ENCODE assay signal across 8 cellular contexts in the genomic region with DNA sequence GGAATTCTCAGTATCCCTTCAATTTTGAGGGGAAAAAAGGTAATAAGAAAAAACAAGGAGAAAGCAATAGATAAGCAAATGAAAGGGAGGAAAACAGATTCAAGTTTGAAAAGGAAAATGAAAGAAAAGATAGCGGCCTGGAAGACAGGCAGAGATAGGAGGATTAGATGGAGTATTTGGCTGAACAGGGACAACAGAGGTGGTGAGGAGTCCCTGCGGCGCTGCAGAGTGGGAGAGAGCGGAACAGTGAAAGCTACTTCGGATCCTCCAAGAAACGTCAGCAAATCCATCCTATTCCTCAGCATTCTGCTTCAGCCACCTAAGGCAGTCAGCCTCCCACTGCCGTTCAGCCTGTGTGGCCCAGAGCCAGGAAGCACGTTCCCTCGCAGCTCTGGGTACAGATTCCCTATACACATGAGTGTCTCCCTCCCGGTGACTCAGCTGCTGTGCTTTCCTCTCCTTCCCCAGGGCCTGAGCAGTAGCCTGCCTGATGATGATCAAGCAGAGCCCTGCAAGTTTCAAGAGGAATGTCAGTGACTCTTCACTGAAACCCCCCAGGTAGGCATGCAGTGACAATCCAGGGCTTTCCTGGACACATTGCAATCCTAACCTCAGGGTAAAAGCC. TPM values are rescaled to one million over a fixed set of nuclear protein-coding genes. Genes with fewer than 3 reads are reported as not detected.
DNase-seq lines count a peak whose midpoint lies in the region; ATAC-seq, FAIRE-seq and TF ChIP-seq lines count a peak whose summit lies in the region.

No MANE protein-coding gene starts in this region.

- TF ChIP-seq POLR2A in A549 (IDR thresholded peaks at IDR 0.05; ENCODE audit: low read length) (no peak), uterus (IDR thresholded peaks at IDR 0.05) (no peak)

- intact Hi-C loops in uterus (cut with DNase I; ENCODE audit: low total_unique reads): no loop called here

- CTCF ChIA-PET in A549 (lab: Yijun Ruan, JAX): interaction anchor here (0.6 to 1.4 kb wide), 3 partner anchors 21 to 120 kb away, joined by 3 to 4 read pairs (median 3); no protein-coding TSS in a partner anchor

- TF ChIP-seq EP300 in A549 (IDR thresholded peaks at IDR 0.05): no peak

- POLR2A ChIA-PET in A549 (lab: Yijun Ruan, JAX): interaction anchor here (0.6 kb wide), 2 partner anchors 44 to 185 kb away, joined by 4 to 8 read pairs; no protein-coding TSS in a partner anchor

- WGBS in A549 (ENCODE audit: missing lambda C conversion rate): 17% methylated on average over 10 of the region's 10 CpGs
- 23% methylated on average over 10 of the region's 10 CpGs for WGBS in HUES64

- ATAC-seq in A549 (peak; percentile 93 to 97), HG03354 (IDR thresholded peaks at IDR 0.05; ENCODE audit: poor library complexity, severe bottlenecking, unreplicated experiment) (no peak), GM21576 (IDR thresholded peaks at IDR 0.05; ENCODE audit: unreplicated experiment) (no peak)

- peak overlapping the region; percentile 83 for H3K4me2 ChIP-seq in A549

- peak overlapping the region; percentile 0; the same call in 1 of the 2 replicates for H3K9ac ChIP-seq in HUES64 (ENCODE audit: low read depth, low read length)

- H3K27me3 ChIP-seq in HUES64 (ENCODE audit: insufficient read depth, low read length): no peaks in the 10 kb centered on the region
- no peaks in the 10 kb centered on the region for H3K27me3 ChIP-seq in uterus

- TF ChIP-seq CTCF in A549 (IDR thresholded peaks at IDR 0.05) (no peak), uterus (IDR thresholded peaks at IDR 0.05) (no peak)

- H3K9me3 ChIP-seq in A549: no peaks in the 10 kb centered on the region
- no peaks in the 10 kb centered on the region for H3K9me3 ChIP-seq in HUES64 (ENCODE audit: insufficient read depth, low read depth, low read length)
- no peaks in the 10 kb centered on the region for H3K9me3 ChIP-seq in uterus

- H3K4me1 ChIP-seq in A549 (peaks cover 38% of the 10 kb centered on the region), HUES64 (ENCODE audit: insufficient read depth, low read length) (peaks cover 19% of the 10 kb centered on the region), uterus (no peaks in the 10 kb centered on the region)

- H3K27ac ChIP-seq in A549 (peak overlapping the region; percentile 90 to 92), HUES64 (ENCODE audit: low read depth, low read length) (no peak overlapping the region), uterus (peak overlapping the region; percentile 3 to 22)

- peak; percentile 11 to 30; a peak in 3 of 5 replicates for TF ChIP-seq RAD21 in A549 (conservative IDR thresholded peaks at IDR 0.05 in 1 of 2, IDR thresholded peaks at IDR 0.05 in 1 of 2)

- H3K36me3 ChIP-seq in HUES64 (ENCODE audit: insufficient read depth, low read length): no peaks in the 10 kb centered on the region
- H3K36me3 ChIP-seq in uterus: no peaks in the 10 kb centered on the region

- peak; percentile 68 to 82 for DNase-seq in A549 (ENCODE audit: low read depth in 1 of 2, low spot score in 1 of 2)
- peak; percentile 30 for DNase-seq in brain pericyte (ENCODE audit: low read depth, low spot score)
- peak; percentile 53 for DNase-seq in left kidney (ENCODE audit: low read depth, low spot score)
- DNase-seq in uterus: peak; percentile 72
- DNase-seq in GM19238 (ENCODE audit: insufficient read length, low spot score): no peak

- peak overlapping the region; percentile 4; the same call in 1 of the 3 replicates for H3K4me3 ChIP-seq in A549
- H3K4me3 ChIP-seq in HUES64 (ENCODE audit: low read length): no peak overlapping the region
- H3K4me3 ChIP-seq in uterus: peak overlapping the region; percentile 3 to 28

- FAIRE-seq in A549 (lab: Jason Lieb, UNC): no peak

TF ChIP-seq in A549, 52 proteins besides CTCF, POLR2A, EP300 and RAD21 (continues in another document):
- no peak for TF ChIP-seq SREBF2 (IDR thresholded peaks at IDR 0.05)
- TF ChIP-seq CBX2 (IDR thresholded peaks at IDR 0.05; ENCODE audit: borderline replicate concordance, low read depth): no peak
- no peak for TF ChIP-seq CEBPB (IDR thresholded peaks at IDR 0.05)
- peak in 1 of 2 experiments; percentile 50; a peak in 1 of 5 replicates for TF ChIP-seq JUN (IDR thresholded peaks at IDR 0.05)
- no peak for TF ChIP-seq JUNB (IDR thresholded peaks at IDR 0.05)
- TF ChIP-seq NR3C1 (IDR thresholded peaks at IDR 0.05): no peak
- TF ChIP-seq PHF8 (IDR thresholded peaks at IDR 0.05; ENCODE audit: borderline replicate concordance, low read depth): no peak
- no peak for TF ChIP-seq CBX8 (IDR thresholded peaks at IDR 0.05)
- no peak for TF ChIP-seq SMC3 (IDR thresholded peaks at IDR 0.05)
- peak; percentile 28; the same call in 1 of the 2 replicates for TF ChIP-seq GATA3 (IDR thresholded peaks at IDR 0.05; ENCODE audit: borderline replicate concordance)
- TF ChIP-seq BHLHE40 (IDR thresholded peaks at IDR 0.05; ENCODE audit: low read depth, low read length): no peak
- TF ChIP-seq, protein P1, sequence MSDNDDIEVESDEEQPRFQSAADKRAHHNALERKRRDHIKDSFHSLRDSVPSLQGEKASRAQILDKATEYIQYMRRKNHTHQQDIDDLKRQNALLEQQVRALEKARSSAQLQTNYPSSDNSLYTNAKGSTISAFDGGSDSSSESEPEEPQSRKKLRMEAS (IDR thresholded peaks at IDR 0.05): peak; percentile 88
- no peak for TF ChIP-seq TFCP2L1 (CRISPR knock-in tag; IDR thresholded peaks at IDR 0.05)
- TF ChIP-seq, protein P2, sequence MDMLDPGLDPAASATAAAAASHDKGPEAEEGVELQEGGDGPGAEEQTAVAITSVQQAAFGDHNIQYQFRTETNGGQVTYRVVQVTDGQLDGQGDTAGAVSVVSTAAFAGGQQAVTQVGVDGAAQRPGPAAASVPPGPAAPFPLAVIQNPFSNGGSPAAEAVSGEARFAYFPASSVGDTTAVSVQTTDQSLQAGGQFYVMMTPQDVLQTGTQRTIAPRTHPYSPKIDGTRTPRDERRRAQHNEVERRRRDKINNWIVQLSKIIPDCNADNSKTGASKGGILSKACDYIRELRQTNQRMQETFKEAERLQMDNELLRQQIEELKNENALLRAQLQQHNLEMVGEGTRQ (IDR thresholded peaks at IDR 0.05): no peak
- no peak for TF ChIP-seq EHMT2 (IDR thresholded peaks at IDR 0.05; ENCODE audit: low read depth)
- TF ChIP-seq NFE2L2 (conservative IDR thresholded peaks at IDR 0.05; ENCODE audit: low read length): no peak
- no peak for TF ChIP-seq HEYL (CRISPR knock-in tag; IDR thresholded peaks at IDR 0.05)
- TF ChIP-seq ZC3H11A (IDR thresholded peaks at IDR 0.05): no peak
- TF ChIP-seq RCOR1 (IDR thresholded peaks at IDR 0.05; ENCODE audit: low read depth, low read length): no peak
- TF ChIP-seq ZFP36 (IDR thresholded peaks at IDR 0.05; ENCODE audit: borderline replicate concordance, partially characterized antibody): no peak
- no peak for TF ChIP-seq HOXA7 (CRISPR knock-in tag; IDR thresholded peaks at IDR 0.05)
- TF ChIP-seq ZNF302 (CRISPR knock-in tag; IDR thresholded peaks at IDR 0.05): no peak
- no peak for TF ChIP-seq ZSCAN20 (CRISPR knock-in tag; IDR thresholded peaks at IDR 0.05)
- TF ChIP-seq, protein P3, sequence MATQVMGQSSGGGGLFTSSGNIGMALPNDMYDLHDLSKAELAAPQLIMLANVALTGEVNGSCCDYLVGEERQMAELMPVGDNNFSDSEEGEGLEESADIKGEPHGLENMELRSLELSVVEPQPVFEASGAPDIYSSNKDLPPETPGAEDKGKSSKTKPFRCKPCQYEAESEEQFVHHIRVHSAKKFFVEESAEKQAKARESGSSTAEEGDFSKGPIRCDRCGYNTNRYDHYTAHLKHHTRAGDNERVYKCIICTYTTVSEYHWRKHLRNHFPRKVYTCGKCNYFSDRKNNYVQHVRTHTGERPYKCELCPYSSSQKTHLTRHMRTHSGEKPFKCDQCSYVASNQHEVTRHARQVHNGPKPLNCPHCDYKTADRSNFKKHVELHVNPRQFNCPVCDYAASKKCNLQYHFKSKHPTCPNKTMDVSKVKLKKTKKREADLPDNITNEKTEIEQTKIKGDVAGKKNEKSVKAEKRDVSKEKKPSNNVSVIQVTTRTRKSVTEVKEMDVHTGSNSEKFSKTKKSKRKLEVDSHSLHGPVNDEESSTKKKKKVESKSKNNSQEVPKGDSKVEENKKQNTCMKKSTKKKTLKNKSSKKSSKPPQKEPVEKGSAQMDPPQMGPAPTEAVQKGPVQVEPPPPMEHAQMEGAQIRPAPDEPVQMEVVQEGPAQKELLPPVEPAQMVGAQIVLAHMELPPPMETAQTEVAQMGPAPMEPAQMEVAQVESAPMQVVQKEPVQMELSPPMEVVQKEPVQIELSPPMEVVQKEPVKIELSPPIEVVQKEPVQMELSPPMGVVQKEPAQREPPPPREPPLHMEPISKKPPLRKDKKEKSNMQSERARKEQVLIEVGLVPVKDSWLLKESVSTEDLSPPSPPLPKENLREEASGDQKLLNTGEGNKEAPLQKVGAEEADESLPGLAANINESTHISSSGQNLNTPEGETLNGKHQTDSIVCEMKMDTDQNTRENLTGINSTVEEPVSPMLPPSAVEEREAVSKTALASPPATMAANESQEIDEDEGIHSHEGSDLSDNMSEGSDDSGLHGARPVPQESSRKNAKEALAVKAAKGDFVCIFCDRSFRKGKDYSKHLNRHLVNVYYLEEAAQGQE (IDR thresholded peaks at IDR 0.05): no peak
- TF ChIP-seq, protein P4, sequence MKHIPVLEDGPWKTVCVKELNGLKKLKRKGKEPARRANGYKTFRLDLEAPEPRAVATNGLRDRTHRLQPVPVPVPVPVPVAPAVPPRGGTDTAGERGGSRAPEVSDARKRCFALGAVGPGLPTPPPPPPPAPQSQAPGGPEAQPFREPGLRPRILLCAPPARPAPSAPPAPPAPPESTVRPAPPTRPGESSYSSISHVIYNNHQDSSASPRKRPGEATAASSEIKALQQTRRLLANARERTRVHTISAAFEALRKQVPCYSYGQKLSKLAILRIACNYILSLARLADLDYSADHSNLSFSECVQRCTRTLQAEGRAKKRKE (CRISPR knock-in tag; IDR thresholded peaks at IDR 0.05; ENCODE audit: low read depth): no peak
- no peak for TF ChIP-seq KDM5A (IDR thresholded peaks at IDR 0.05)
- no peak for TF ChIP-seq ESRRA (IDR thresholded peaks at IDR 0.05; ENCODE audit: borderline replicate concordance, low read length)

RNA-seq across cellular contexts. Expression of a gene that starts 43.4 kb away (rescaled TPM):
- polyA plus RNA-seq in A549 (2011; rRNA removed): 36.7 and 42.7 TPM in 2 replicates
- polyA plus RNA-seq in A549 (2012; cell fraction: cytosol; rRNA removed): 16.8 and 16.9 TPM in 2 replicates
- polyA plus RNA-seq in A549 (2012; cell fraction: nucleus; rRNA removed): 11.3 and 16.1 TPM in 2 replicates
- polyA plus RNA-seq in A549 (2017; fragmentation: RNase III; extraction: RNeasy Plus Mini Kit Qiagen cat#74134 plus additional on column Dnase treatment): 17.5 to 20.1 TPM (median 18.6 TPM) in 3 replicates
- polyA minus RNA-seq in A549 (2011; rRNA and poly(A)+ RNA removed): 88.1 and 108 TPM in 2 replicates
- polyA plus RNA-seq in HUES64 (2013, experiment 1 of 2): 61.2 TPM
- 65.2 TPM for polyA plus RNA-seq in HUES64 (2013, experiment 2 of 2)
- total RNA-seq in uterus: 100 to 1,000 TPM in 1 of 4 donors, 10 to 100 TPM in 3; 24.1 to 118 (median 42.3) TPM

Comparison
In these comparisons a context has a peak if more than half of its experiments do, and no peak if none do; other contexts are left out.
1. ATAC-seq: peak in A549 (2 of 2); none in HG03354 (single experiment) and GM21576 (single experiment).